Comparison of ENCODE assay signal across 10 cellular contexts in genomic region chr1:115337276-115337632, GRCh38. TPM values are rescaled to one million over a fixed set of nuclear protein-coding genes. Genes with fewer than 3 reads are reported as not detected.
DNase-seq lines count a peak whose midpoint lies in the region; ATAC-seq and TF ChIP-seq lines count a peak whose summit lies in the region.
"Had no signal": no experiment of that assay in that cellular context is flagged by ENCODE, and none has a peak within 500 bp of the region (broad histone marks: within the 10 kb centered on the region; RNA-seq: fewer than 3 reads in every experiment).

No MANE protein-coding gene starts in this region.

- H3K27ac ChIP-seq in HUES6 (ENCODE audit: low read depth, low read length) = no peak overlapping the region
- peak overlapping the region in 6 of 8 donors; percentile 52 to 74 (median 64) for H3K27ac ChIP-seq in spleen

- peak overlapping the region; percentile 71 for H3K9ac ChIP-seq in HUES6 (ENCODE audit: low read length)

- H3K4me3 ChIP-seq in HUES6 (ENCODE audit: low read depth, low read length) (peak overlapping the region; percentile 93), kidney epithelial cell (ENCODE audit: low read depth, low read length) (peak overlapping the region; percentile 50), spleen (peak overlapping the region; percentile 9 to 61 (median 32))

- H3K4me1 ChIP-seq in HUES6 (ENCODE audit: control insufficient read depth, insufficient read depth, low read length) (no peaks in the 10 kb centered on the region), spleen (peaks cover 0 to 43% (median 18%) of the 10 kb centered on the region in 6 donors)

- H3K27me3 Mint-ChIP-seq in chondrocyte (ENCODE audit: low read depth) = no peaks in the 10 kb centered on the region
- H3K27me3 Mint-ChIP-seq in stimulated activated naive CD8-positive, alpha-beta T cell treated with anti-CD3 and anti-CD28 coated beads, Interleukin-15, amount 100 ng/mL, for 72 hours = peaks cover 80% of the 10 kb centered on the region

- H3K9me3 ChIP-seq in HUES6 (ENCODE audit: control insufficient read depth, insufficient read depth, low read depth, low read length) (no peaks in the 10 kb centered on the region), spleen (no peaks in the 10 kb centered on the region)

- no peak for TF ChIP-seq POLR2A in spleen (IDR thresholded peaks at IDR 0.05)

- H3K9me3 Mint-ChIP-seq in chondrocyte (ENCODE audit: low read depth) = no peaks in the 10 kb centered on the region
- H3K9me3 Mint-ChIP-seq in stimulated activated naive CD8-positive, alpha-beta T cell treated with anti-CD3 and anti-CD28 coated beads, Interleukin-15, amount 100 ng/mL, for 72 hours = no peaks in the 10 kb centered on the region
- H3K9me3 Mint-ChIP-seq: activated CD4-positive, alpha-beta memory T cell treated with anti-CD3 and anti-CD28 coated beads for 36 hours had no signal

- H3K36me3 Mint-ChIP-seq in chondrocyte (ENCODE audit: low read depth) = no peaks in the 10 kb centered on the region
- H3K36me3 Mint-ChIP-seq: activated CD4-positive, alpha-beta memory T cell treated with anti-CD3 and anti-CD28 coated beads for 36 hours had no signal

- TF ChIP-seq CTCF in chondrocyte (IDR thresholded peaks at IDR 0.05) (no peak), kidney epithelial cell (IDR thresholded peaks at IDR 0.05; ENCODE audit: insufficient read depth, low read length, poor library complexity, severe bottlenecking) (no peak), spleen (IDR thresholded peaks at IDR 0.05 in 8 of 11, conservative IDR thresholded peaks at IDR 0.05 in 3 of 11) (no peak)

- WGBS in spleen, 5 donors = 6 to 41% (median 7%) methylated on average over 6 to 19 of the region's 19 CpGs

- H3K36me3 ChIP-seq in HUES6 (ENCODE audit: control insufficient read depth, insufficient read depth, low read length) (no peaks in the 10 kb centered on the region), kidney epithelial cell (ENCODE audit: control insufficient read depth, insufficient read depth, low read length) (no peaks in the 10 kb centered on the region), spleen (no peaks in the 10 kb centered on the region)

- peak overlapping the region; percentile 89 for H3K27ac Mint-ChIP-seq in chondrocyte (ENCODE audit: unreplicated experiment)
- H3K27ac Mint-ChIP-seq in stimulated activated naive CD8-positive, alpha-beta T cell treated with anti-CD3 and anti-CD28 coated beads, Interleukin-15, amount 100 ng/mL, for 72 hours = no peak overlapping the region
- H3K27ac Mint-ChIP-seq: activated CD4-positive, alpha-beta memory T cell treated with anti-CD3 and anti-CD28 coated beads for 36 hours had no signal

- no peak for ATAC-seq in GM18867 (IDR thresholded peaks at IDR 0.05; ENCODE audit: unreplicated experiment)
- ATAC-seq in stimulated activated naive CD8-positive, alpha-beta T cell treated with anti-CD3 and anti-CD28 coated beads, Interleukin-15, amount 100 ng/mL, for 72 hours = no peak
- no peak for ATAC-seq in HG02763 (IDR thresholded peaks at IDR 0.05; ENCODE audit: unreplicated experiment)

- no peak for DNase-seq in chondrocyte (ENCODE audit: low spot score)
- no peak for DNase-seq in kidney epithelial cell (ENCODE audit: low read depth)
- DNase-seq in spleen = no peak
- DNase-seq in NK-92 treated with Interleukin-12 subunit alpha and Interleukin-12 subunit beta, amount 100 ng/mL, for 24 hours (lab: John Stamatoyannopoulos, UW) = no peak
- DNase-seq in stimulated activated naive CD8-positive, alpha-beta T cell treated with anti-CD3 and anti-CD28 coated beads, Interleukin-15, amount 100 ng/mL, for 72 hours = no peak
- DNase-seq: activated CD4-positive, alpha-beta memory T cell treated with anti-CD3 and anti-CD28 coated beads for 36 hours; cerebellar nuclear complex had no signal

- peaks cover 80% of the 10 kb centered on the region for H3K27me3 ChIP-seq in HUES6 (ENCODE audit: control insufficient read depth, insufficient read depth, low read length)
- H3K27me3 ChIP-seq in kidney epithelial cell (ENCODE audit: control insufficient read depth, insufficient read depth, low read length) = peaks cover 6% of the 10 kb centered on the region
- peaks cover 0 to 60% (median 21%) of the 10 kb centered on the region in 7 donors for H3K27me3 ChIP-seq in spleen (replicated peaks in 1 of 7)

- intact Hi-C loops in spleen (cut with DNase I; ENCODE audit: low total_unique reads) = no loop called here

- peaks cover 87% of the 10 kb centered on the region for H3K4me1 Mint-ChIP-seq in chondrocyte (ENCODE audit: low read depth)
- H3K4me1 Mint-ChIP-seq in stimulated activated naive CD8-positive, alpha-beta T cell treated with anti-CD3 and anti-CD28 coated beads, Interleukin-15, amount 100 ng/mL, for 72 hours = no peaks in the 10 kb centered on the region

- peak overlapping the region; percentile 96 for H3K4me3 Mint-ChIP-seq in chondrocyte (ENCODE audit: unreplicated experiment)
- no peak overlapping the region for H3K4me3 Mint-ChIP-seq in stimulated activated naive CD8-positive, alpha-beta T cell treated with anti-CD3 and anti-CD28 coated beads, Interleukin-15, amount 100 ng/mL, for 72 hours
- H3K4me3 Mint-ChIP-seq: activated CD4-positive, alpha-beta memory T cell treated with anti-CD3 and anti-CD28 coated beads for 36 hours had no signal

RNA-seq across cellular contexts. Expression of gene NGF, which starts 0.8 kb away (rescaled TPM):
- total RNA-seq in chondrocyte (33.9 to 41.7 TPM (median 41.4 TPM) in 3 replicates), kidney epithelial cell (2.9 and 3.4 TPM in 2 replicates), spleen (1 to 10 TPM in 5 of 7 donors, under 1 TPM in 2; 0.34 to 4.6 (median 2.0) TPM)
- polyA plus RNA-seq in spleen = 1 to 10 TPM in 2 of 3 donors, under 1 TPM in 1; 0.76 to 2.9 (median 2.1) TPM
- total RNA-seq: activated CD4-positive, alpha-beta memory T cell treated with anti-CD3 and anti-CD28 coated beads for 36 hours had no signal

Comparison
In these comparisons a context has a peak if more than half of its experiments do, and no peak if none do; other contexts are left out.
1. H3K4me3 ChIP-seq: peak in every context shown above with its lines; median percentile 93 in HUES6; 50 in kidney epithelial cell; 32 in spleen.